ENCODE assay signal across 8 cellular contexts in genomic region chr20:13261460-13262301, GRCh38. TPM values are rescaled to one million over a fixed set of nuclear protein-coding genes. Genes with fewer than 3 reads are reported as not detected.
DNase-seq lines count a peak whose midpoint lies in the region; ATAC-seq, FAIRE-seq and TF ChIP-seq lines count a peak whose summit lies in the region.

No MANE protein-coding gene starts in this region.

- no peaks in the 10 kb centered on the region for H3K9me3 ChIP-seq in kidney (ENCODE audit: control insufficient read depth in 1 of 2, low read length in 2 of 2)

- H3K4me3 Mint-ChIP-seq in T-helper 2 cell treated with Interferon-gamma antibody and Interleukin-4, amounts not matched to agents 5 μg/mL and 100 μg/mL, for 36 hours = no peak overlapping the region

- no peaks in the 10 kb centered on the region for H3K36me3 ChIP-seq in kidney (ENCODE audit: control insufficient read depth in 1 of 2, insufficient read depth in 2 of 2, low read length in 2 of 2)

- H3K9me3 Mint-ChIP-seq in T-helper 2 cell treated with Interferon-gamma antibody and Interleukin-4, amounts not matched to agents 5 μg/mL and 100 μg/mL, for 36 hours = no peaks in the 10 kb centered on the region

- no peak overlapping the region for H3K27ac Mint-ChIP-seq in T-helper 2 cell treated with Interferon-gamma antibody and Interleukin-4, amounts not matched to agents 5 μg/mL and 100 μg/mL, for 36 hours

- H3K9ac ChIP-seq in kidney (ENCODE audit: low read length in 2 of 2) = no peak overlapping the region

- H3K4me1 ChIP-seq in kidney (ENCODE audit: control insufficient read depth in 1 of 2, insufficient read depth in 1 of 2, low read depth in 1 of 2, low read length in 2 of 2) = no peaks in the 10 kb centered on the region

- in situ Hi-C loops in KBM-7 (cut with MboI; ENCODE audit: low pct_unique_long_range_greater_than_20kb, low sequenced_read_pairs) (no loop called here), astrocyte of the spinal cord (cut with HindIII; ENCODE audit: low sequenced_read_pairs) (no loop called here)

- H3K4me3 ChIP-seq in astrocyte of the spinal cord (ENCODE audit: low read depth, low read length) = no peak overlapping the region
- H3K4me3 ChIP-seq in kidney (ENCODE audit: low read length in 2 of 2) = no peak overlapping the region

- DNase-seq in DMS153 treated with DMSO at 0.1 percent for 48 hours (lab: John Stamatoyannopoulos, UW; ENCODE audit: unreplicated experiment) = peak; percentile 31
- peak; percentile 58 for DNase-seq in KBM-7
- DNase-seq in T-helper 2 cell treated with Interferon-gamma antibody and Interleukin-4, amounts not matched to agents 5 μg/mL and 100 μg/mL, for 36 hours (ENCODE audit: low spot score) = peak; percentile 45
- DNase-seq in astrocyte of the spinal cord (ENCODE audit: low read depth, low spot score) = peak; percentile 61
- DNase-seq in kidney = peak; percentile 77
- DNase-seq in stimulated activated CD4-positive, alpha-beta T cell treated with anti-CD3 and anti-CD28 coated beads, TNF-alpha, amount 100 ng/mL, for 4 hours (ENCODE audit: low read depth in 3 of 3) = peak; percentile 40 to 57 (median 52)
- no peak for DNase-seq in NCI-H187 treated with DMSO at 0.1 percent for 48 hours (lab: John Stamatoyannopoulos, UW)

- TF ChIP-seq CTCF in astrocyte of the spinal cord (IDR thresholded peaks at IDR 0.05; ENCODE audit: low read depth, low read length) = peak; percentile 95
- peak; percentile 47 for TF ChIP-seq CTCF in kidney (IDR thresholded peaks at IDR 0.05; ENCODE audit: borderline replicate concordance, extremely low read depth, insufficient read depth)

- FAIRE-seq in kidney (lab: Jason Lieb, UNC) = no peak

- peaks cover 10% of the 10 kb centered on the region for H3K4me1 Mint-ChIP-seq in T-helper 2 cell treated with Interferon-gamma antibody and Interleukin-4, amounts not matched to agents 5 μg/mL and 100 μg/mL, for 36 hours (ENCODE audit: low read depth)

- H3K27ac ChIP-seq in kidney (ENCODE audit: low read depth in 2 of 2, low read length in 2 of 2) = no peak overlapping the region

- H3K36me3 Mint-ChIP-seq in T-helper 2 cell treated with Interferon-gamma antibody and Interleukin-4, amounts not matched to agents 5 μg/mL and 100 μg/mL, for 36 hours (ENCODE audit: low read depth) = no peaks in the 10 kb centered on the region

- intact Hi-C loops in kidney (cut with DNase I) = no loop called here

- no peaks in the 10 kb centered on the region for H3K27me3 Mint-ChIP-seq in T-helper 2 cell treated with Interferon-gamma antibody and Interleukin-4, amounts not matched to agents 5 μg/mL and 100 μg/mL, for 36 hours (ENCODE audit: low read depth)

- peak; percentile 71 for ATAC-seq in GM21390 (IDR thresholded peaks at IDR 0.05; ENCODE audit: unreplicated experiment)

RNA-seq across cellular contexts. Expression of gene ISM1, which starts 40.6 kb away (rescaled TPM):
- 2.6 TPM for total RNA-seq in kidney
- 2.0 TPM for polyA plus RNA-seq in kidney (ENCODE audit: insufficient read depth, low read depth, low replicate concordance)
